In genomic region chr22:37366601-37367000, GRCh38 we compare ENCODE assay signal across 23 cellular contexts.
"Had no signal": no experiment of that assay in that cellular context is flagged by ENCODE, and none has a peak within 500 bp of the region (broad histone marks: within the 10 kb centered on the region; RNA-seq: fewer than 3 reads in every experiment).

No MANE protein-coding gene starts in this region.

- FAIRE-seq: kidney, urothelium cell line had no signal

- DNase-seq: colonic mucosa; dermis blood vessel endothelial cell; esophagus squamous epithelium; foreskin fibroblast; kidney; left cardiac atrium; left ventricle myocardium inferior; lower lobe of right lung; midbrain; nucleus accumbens; ovary; sigmoid colon; stimulated activated CD4-positive, alpha-beta T cell treated with anti-CD3 and anti-CD28 coated beads, Interleukin-2, amount 100 ng/mL, for 24 hours; stimulated activated CD4-positive, alpha-beta T cell treated with anti-CD3 and anti-CD28 coated beads, Interleukin-4, amount 100 ng/mL, for 4 hours; stimulated activated naive CD4-positive, alpha-beta T cell treated with Interleukin-2 at 50 U/mL for 16 hours; thyroid gland had no signal

- H3K36me3 Mint-ChIP-seq: memory B cell, type B pancreatic cell had no signal

- H3K4me3 ChIP-seq: colonic mucosa, esophagus squamous epithelium, left ventricle myocardium inferior, lower lobe of right lung, ovary, right atrium auricular region, sigmoid colon, skin epidermis, suprapubic skin, thyroid gland had no signal

- H3K36me3 ChIP-seq: colonic mucosa, esophagus squamous epithelium, left ventricle myocardium inferior, lower lobe of right lung, ovary, right atrium auricular region, sigmoid colon, suprapubic skin, thyroid gland had no signal

- H3K9me3 ChIP-seq: colonic mucosa, esophagus squamous epithelium, left ventricle myocardium inferior, lower lobe of right lung, ovary, right atrium auricular region, sigmoid colon, suprapubic skin, thyroid gland had no signal

- H3K27ac ChIP-seq: colonic mucosa, esophagus squamous epithelium, left ventricle myocardium inferior, lower lobe of right lung, ovary, right atrium auricular region, sigmoid colon, skin epidermis, suprapubic skin, thyroid gland had no signal

- H3K4me3 Mint-ChIP-seq: nephron, type B pancreatic cell had no signal

- H3K9me3 Mint-ChIP-seq: memory B cell, nephron, type B pancreatic cell had no signal

- ATAC-seq: left cardiac atrium, lower lobe of right lung had no signal

- H3K27ac Mint-ChIP-seq: type B pancreatic cell had no signal

- H3K27me3 ChIP-seq: colonic mucosa, ovary, right atrium auricular region, thyroid gland had no signal

- H3K4me1 ChIP-seq: colonic mucosa, esophagus squamous epithelium, left ventricle myocardium inferior, right atrium auricular region, sigmoid colon, suprapubic skin, thyroid gland had no signal
